In the genomic region with DNA sequence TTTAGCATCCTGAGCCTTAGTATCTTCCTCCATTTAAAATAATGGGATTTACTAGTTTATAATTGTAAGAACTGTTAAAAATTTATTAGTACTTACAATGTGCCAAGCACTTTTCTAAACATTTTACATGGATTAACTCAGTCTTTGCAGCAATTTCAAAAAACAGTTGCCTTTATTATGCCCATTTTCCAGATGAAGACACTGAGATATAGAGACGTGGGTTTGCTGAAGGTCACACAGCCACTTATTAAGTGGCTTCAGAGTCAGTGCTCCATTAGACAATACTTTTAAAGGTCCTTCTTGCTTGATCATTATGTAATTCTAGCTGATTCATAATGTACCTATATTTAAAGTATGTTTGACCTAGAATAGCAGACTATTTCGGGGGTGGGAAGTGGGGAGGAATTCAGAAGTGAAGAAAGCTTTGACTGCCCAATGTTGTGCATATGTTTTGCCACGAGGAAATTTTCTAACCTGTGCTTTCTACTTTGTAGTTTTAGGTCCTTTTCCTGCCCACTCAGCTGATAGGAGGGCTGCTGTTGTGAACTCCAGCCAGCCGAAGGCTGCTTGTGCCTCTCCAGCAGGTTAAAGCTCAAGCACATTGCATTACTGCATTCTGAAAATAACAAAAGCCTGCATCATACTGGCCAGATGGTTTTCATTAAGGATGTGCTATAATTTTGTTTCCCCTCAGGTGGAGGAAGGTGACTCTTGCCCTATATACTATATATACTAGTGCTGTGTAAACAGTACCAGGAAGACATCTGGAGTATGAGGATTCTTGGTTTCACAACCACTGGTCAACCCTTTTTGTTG, we compare ENCODE assay signal across 14 cellular contexts. TPM values are rescaled to one million over a fixed set of nuclear protein-coding genes. Genes with fewer than 3 reads are reported as not detected.
DNase-seq lines count a peak whose midpoint lies in the region; ATAC-seq, FAIRE-seq and TF ChIP-seq lines count a peak whose summit lies in the region.
"Had no signal": no experiment of that assay in that cellular context is flagged by ENCODE, and none has a peak within 500 bp of the region (broad histone marks: within the 10 kb centered on the region; RNA-seq: fewer than 3 reads in every experiment).

No MANE protein-coding gene starts in this region.

- H3K36me3 Mint-ChIP-seq in osteocyte (ENCODE audit: unreplicated experiment) (peaks cover 13% of the 10 kb centered on the region), Calu3 (ENCODE audit: insufficient read depth, unreplicated experiment) (no peaks in the 10 kb centered on the region)

- DNase-seq in DMS53 treated with DMSO at 0.1 percent for 48 hours (lab: John Stamatoyannopoulos, UW; ENCODE audit: unreplicated experiment) (peak; percentile 44), bronchial epithelial cell (ENCODE audit: low read depth) (peak; percentile 29), osteocyte (ENCODE audit: extremely low spot score, unreplicated experiment) (no peak), Calu3 (no peak), NCI-H1436 (lab: John Stamatoyannopoulos, UW) (no peak), NCI-H774 (lab: John Stamatoyannopoulos, UW) (no peak)
- DNase-seq: activated CD8-positive, alpha-beta memory T cell treated with anti-CD3 and anti-CD28 coated beads, Interleukin-2, amount 50 U/mL, for 4 hours had no signal

- no peak overlapping the region for H2AFZ ChIP-seq in Loucy (ENCODE audit: low read length)

- no TSS peak for BruUV-seq in Calu3 (replicated peaks; lab: Mats Ljungman, UMichigan)

- H3F3A ChIP-seq in Loucy (ENCODE audit: low read depth) = no peaks in the 10 kb centered on the region

- H3K27me3 Mint-ChIP-seq in osteocyte (ENCODE audit: unreplicated experiment) (no peaks in the 10 kb centered on the region), Calu3 (ENCODE audit: unreplicated experiment) (no peaks in the 10 kb centered on the region)

- TF ChIP-seq CTCF in Loucy (conservative IDR thresholded peaks at IDR 0.05; ENCODE audit: low read length) (no peak), bronchial epithelial cell (IDR thresholded peaks at IDR 0.05; ENCODE audit: insufficient read depth, low read length, severe bottlenecking) (no peak), osteocyte (IDR thresholded peaks at IDR 0.05) (no peak), Calu3 (IDR thresholded peaks at IDR 0.05; ENCODE audit: unreplicated experiment) (no peak)

- H3K79me2 ChIP-seq in Loucy (ENCODE audit: insufficient read depth, low read length) = peaks cover 54% of the 10 kb centered on the region

- H3K36me3 ChIP-seq in Loucy (ENCODE audit: insufficient read depth, low read length) (no peaks in the 10 kb centered on the region), bronchial epithelial cell (ENCODE audit: control insufficient read depth, insufficient read depth, low read length) (no peaks in the 10 kb centered on the region)
- H3K36me3 ChIP-seq: ascending aorta, vagina had no signal

- intact Hi-C loops in Calu3 (cut with micrococcal nuclease; ENCODE audit: unreplicated experiment) = no loop called here

- CTCF ChIA-PET in Calu3 (lab: Charles Lee) = interaction anchor here (1.5 kb wide), 1 partner anchor 29 kb away, joined by 3 read pairs; no protein-coding TSS in a partner anchor

- H3K9me3 Mint-ChIP-seq in osteocyte (ENCODE audit: unreplicated experiment) (no peaks in the 10 kb centered on the region), Calu3 (ENCODE audit: low read depth, unreplicated experiment) (no peaks in the 10 kb centered on the region)

- H3K27ac Mint-ChIP-seq in osteocyte (ENCODE audit: unreplicated experiment) = peak overlapping the region; percentile 85
- H3K27ac Mint-ChIP-seq in Calu3 (ENCODE audit: unreplicated experiment) = no peak overlapping the region

- peaks cover 13% of the 10 kb centered on the region for H4K20me1 ChIP-seq in Loucy (ENCODE audit: insufficient read depth, low read length, poor library complexity, severe bottlenecking)

- no peaks in the 10 kb centered on the region for H3K9me3 ChIP-seq in Loucy (ENCODE audit: insufficient read depth, low read depth, low read length)
- H3K9me3 ChIP-seq: ascending aorta, vagina had no signal

- H3K9me2 ChIP-seq in Loucy (replicated peaks; ENCODE audit: low read depth, low read length) = no peaks in the 10 kb centered on the region

- ATAC-seq in HG02870 (IDR thresholded peaks at IDR 0.05; ENCODE audit: unreplicated experiment) = no peak

- peak overlapping the region; percentile 99 for H3K4me2 ChIP-seq in Loucy (ENCODE audit: low read depth, low read length, poor library complexity, severe bottlenecking)

- no peak overlapping the region for H3K4me3 ChIP-seq in Loucy (ENCODE audit: low read length, poor library complexity, severe bottlenecking)
- H3K4me3 ChIP-seq in bronchial epithelial cell (ENCODE audit: low read depth, low read length) = no peak overlapping the region
- H3K4me3 ChIP-seq: ascending aorta, skin epidermis, vagina had no signal

- H3K9ac ChIP-seq in Loucy (ENCODE audit: low read depth, low read length, poor library complexity, severe bottlenecking) = no peak overlapping the region

- peaks cover 43% of the 10 kb centered on the region for H3K4me1 ChIP-seq in Loucy (ENCODE audit: insufficient read depth, low read length, poor library complexity, severe bottlenecking)

- H3K27me3 ChIP-seq in Loucy (ENCODE audit: insufficient read depth, low read length, poor library complexity, severe bottlenecking) (no peaks in the 10 kb centered on the region), bronchial epithelial cell (ENCODE audit: control insufficient read depth, insufficient read depth, low read length) (no peaks in the 10 kb centered on the region)
- H3K27me3 ChIP-seq: ascending aorta, vagina had no signal

- FAIRE-seq in bronchial epithelial cell (lab: Jason Lieb, UNC) = no peak
- FAIRE-seq: endometrium, TTC549 had no signal

- H3K4me3 Mint-ChIP-seq in osteocyte (ENCODE audit: unreplicated experiment) (no peak overlapping the region), Calu3 (ENCODE audit: low read depth, unreplicated experiment) (no peak overlapping the region)

- peaks cover 25% of the 10 kb centered on the region for H3K4me1 Mint-ChIP-seq in osteocyte (ENCODE audit: unreplicated experiment)
- H3K4me1 Mint-ChIP-seq in Calu3 (ENCODE audit: low read depth, unreplicated experiment) = no peaks in the 10 kb centered on the region

RNA-seq across cellular contexts. Expression of gene PLEKHA8, which starts 4.3 kb away (rescaled TPM):
- total RNA-seq in bronchial epithelial cell = 17.0 and 17.1 TPM in 2 replicates
- total RNA-seq in osteocyte = 19.5 and 23.1 TPM in 2 replicates
- total RNA-seq in Calu3 (2022) = 25.0 and 27.6 TPM in 2 replicates

RNA-seq across cellular contexts. Expression of gene FKBP14, which starts 6.0 kb away (rescaled TPM):
- 20.0 and 20.5 TPM in 2 replicates for total RNA-seq in bronchial epithelial cell
- 34.6 and 35.9 TPM in 2 replicates for total RNA-seq in osteocyte
- total RNA-seq in Calu3 (2022) = 26.2 and 30.5 TPM in 2 replicates

RNA-seq across cellular contexts. Expression of gene SCRN1, which starts 42.9 kb away (rescaled TPM):
- total RNA-seq in bronchial epithelial cell (33.5 and 35.5 TPM in 2 replicates), osteocyte (104 and 106 TPM in 2 replicates), Calu3 (2022) (116 and 130 TPM in 2 replicates)

Comparison
In these comparisons a context has a peak if more than half of its experiments do, and no peak if none do; other contexts are left out.
1. DNase-seq: peak in DMS53 treated with DMSO at 0.1 percent for 48 hours (single experiment) and bronchial epithelial cell (single experiment); none in osteocyte (single experiment), Calu3 (single experiment), NCI-H1436 (single experiment) and NCI-H774 (single experiment).